In the genomic region with DNA sequence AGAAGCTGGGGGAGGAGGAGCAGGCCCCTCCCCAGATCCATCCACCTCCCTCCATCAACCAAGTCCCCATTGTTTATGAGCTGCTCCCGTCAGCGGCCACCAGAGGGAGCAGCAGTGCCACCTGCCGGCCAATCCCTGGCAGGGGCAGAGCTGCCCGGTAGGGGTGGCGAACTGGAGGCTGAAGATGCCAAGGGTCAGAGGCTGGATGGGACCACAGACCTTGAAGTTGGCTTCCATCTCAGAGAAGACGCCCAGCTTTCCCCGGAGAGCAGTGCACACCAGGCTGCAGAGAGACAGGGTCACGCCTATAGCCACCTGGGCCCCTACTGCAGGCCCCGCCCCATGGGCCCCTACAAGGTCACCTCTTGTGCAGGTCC, we compare ENCODE assay signal across 8 cellular contexts. TPM values are rescaled to one million over a fixed set of nuclear protein-coding genes. Genes with fewer than 3 reads are reported as not detected.
DNase-seq lines count a peak whose midpoint lies in the region; ATAC-seq and TF ChIP-seq lines count a peak whose summit lies in the region.

No MANE protein-coding gene starts in this region.

- DNase-seq in AG09319 (ENCODE audit: extremely low read depth, low read depth) (no peak), H4 (ENCODE audit: low spot score) (peak; percentile 61), NCI-H460 (ENCODE audit: extremely low read depth, low read depth) (peak; percentile 63), choroid plexus epithelial cell (ENCODE audit: low read depth) (peak; percentile 80)
- peak; percentile 76 to 79 for DNase-seq in activated CD4-positive, alpha-beta T cell treated with anti-CD3 and anti-CD28 coated beads for 4 hours
- DNase-seq in stimulated activated CD4-positive, alpha-beta T cell treated with anti-CD3 and anti-CD28 coated beads, TNF-alpha, amount 100 ng/mL, for 48 hours (ENCODE audit: low read depth in 3 of 3): peak in 2 of 3 donors; percentile 74 to 75

- WGBS in liver: 23% methylated on average over 9 of the region's 9 CpGs

- TF ChIP-seq CTCF in AG09319 (IDR thresholded peaks at IDR 0.05; ENCODE audit: low read depth, low read length) (peak; percentile 100), choroid plexus epithelial cell (conservative IDR thresholded peaks at IDR 0.05; ENCODE audit: low read depth, low read length) (peak; percentile 100), liver (IDR thresholded peaks at IDR 0.05; ENCODE audit: low read depth, low read length, missing input control) (peak; percentile 97)

- H3K36me3 ChIP-seq in liver (ENCODE audit: control insufficient read depth in 4 of 4, insufficient read depth in 3 of 4, low read depth in 1 of 4, low read length in 3 of 4): peaks cover 2 to 12% (median 3%) of the 10 kb centered on the region in 4 donors

- H3K27ac ChIP-seq in liver (ENCODE audit: low read depth in 1 of 2, low read length in 2 of 2): no peak overlapping the region

- peaks cover 5 to 31% (median 19%) of the 10 kb centered on the region in 4 donors for H3K4me1 ChIP-seq in liver (ENCODE audit: control insufficient read depth in 4 of 4, insufficient read depth in 4 of 4, low read length in 3 of 4)

- H3K4me3 ChIP-seq in choroid plexus epithelial cell (ENCODE audit: low read depth, low read length) (no peak overlapping the region), liver (ENCODE audit: low read depth in 1 of 3, low read length in 3 of 3) (no peak overlapping the region)

- H3K9me3 ChIP-seq in liver (ENCODE audit: control insufficient read depth in 4 of 4, low read length in 3 of 4): no peaks in the 10 kb centered on the region

- no peaks in the 10 kb centered on the region for H3K27me3 ChIP-seq in liver (ENCODE audit: control insufficient read depth in 4 of 4, insufficient read depth in 4 of 4, low read length in 3 of 4)

- H3K9ac ChIP-seq in liver (ENCODE audit: low read depth in 1 of 2, low read length in 2 of 2): no peak overlapping the region

- ATAC-seq in HG03521 (IDR thresholded peaks at IDR 0.05; ENCODE audit: unreplicated experiment): no peak

- TF ChIP-seq RAD21 in liver (IDR thresholded peaks at IDR 0.05): peak; percentile 92 to 96

TF ChIP-seq in liver, 16 proteins besides CTCF, POLR2A, EP300 and RAD21:
- TF ChIP-seq RXRA (IDR thresholded peaks at IDR 0.05) (peak in 1 of 2 donors; percentile 55), GABPA (IDR thresholded peaks at IDR 0.05 in 1 of 2, conservative IDR thresholded peaks at IDR 0.05 in 1 of 2) (peak in 1 of 2 donors; percentile 30), FOXA2 (IDR thresholded peaks at IDR 0.05) (no peak), NR2F2 (IDR thresholded peaks at IDR 0.05) (peak; percentile 68)

RNA-seq across cellular contexts. Expression of gene FIBP, which starts 3.6 kb away (rescaled TPM):
- total RNA-seq in H4 (2014; rRNA removed; shearing (Covaris generic)): 175 and 231 TPM in 2 replicates
- total RNA-seq in NCI-H460 (2014; rRNA removed; shearing (Covaris generic)): 89.6 and 109 TPM in 2 replicates
- 101 and 148 TPM in 2 replicates for polyA plus RNA-seq in NCI-H460 (2014; cell fraction: nucleus; rRNA removed)
- 10 to 100 TPM; 23.7 to 45.4 TPM for total RNA-seq in liver
- polyA plus RNA-seq in liver: 10 to 100 TPM; 27.2 to 30.9 TPM

RNA-seq across cellular contexts. Expression of gene CTSW, which starts 5.1 kb away (rescaled TPM):
- not detected in 2 replicates for total RNA-seq in H4 (2014; rRNA removed; shearing (Covaris generic))
- total RNA-seq in NCI-H460 (2014; rRNA removed; shearing (Covaris generic)): not detected in 2 replicates
- polyA plus RNA-seq in NCI-H460 (2014; cell fraction: nucleus; rRNA removed): not detected in 2 replicates
- total RNA-seq in liver: 1 to 10 TPM; 1.3 to 2.9 TPM
- 1 to 10 TPM; 2.0 to 2.2 TPM for polyA plus RNA-seq in liver

RNA-seq across cellular contexts. Expression of gene CCDC85B, which starts 5.8 kb away (rescaled TPM):
- total RNA-seq in H4 (2014; rRNA removed; shearing (Covaris generic)): 35.8 and 44.2 TPM in 2 replicates
- total RNA-seq in NCI-H460 (2014; rRNA removed; shearing (Covaris generic)): 27.3 and 27.5 TPM in 2 replicates
- polyA plus RNA-seq in NCI-H460 (2014; cell fraction: nucleus; rRNA removed): 86.9 and 119 TPM in 2 replicates
- 1 to 10 TPM; 6.8 to 7.0 TPM for total RNA-seq in liver
- polyA plus RNA-seq in liver: 10 to 100 TPM in 1 of 2 donors, 1 to 10 TPM in 1; 4.3 to 12.6 TPM

RNA-seq across cellular contexts. Expression of gene EFEMP2, which starts 12.1 kb away (rescaled TPM):
- 0.33 and 3.9 TPM in 2 replicates for total RNA-seq in H4 (2014; rRNA removed; shearing (Covaris generic))
- total RNA-seq in NCI-H460 (2014; rRNA removed; shearing (Covaris generic)): 1.0 and 2.8 TPM in 2 replicates
- 8.7 and 17.5 TPM in 2 replicates for polyA plus RNA-seq in NCI-H460 (2014; cell fraction: nucleus; rRNA removed)
- 1 to 10 TPM; 5.0 to 5.2 TPM for total RNA-seq in liver
- 10 to 100 TPM in 1 of 2 donors, 1 to 10 TPM in 1; 5.5 to 10.7 TPM for polyA plus RNA-seq in liver

RNA-seq across cellular contexts. Expression of gene FOSL1, which starts 15.5 kb away (rescaled TPM):
- total RNA-seq in H4 (2014; rRNA removed; shearing (Covaris generic)): 12.9 and 18.0 TPM in 2 replicates
- 56.1 and 58.4 TPM in 2 replicates for total RNA-seq in NCI-H460 (2014; rRNA removed; shearing (Covaris generic))
- polyA plus RNA-seq in NCI-H460 (2014; cell fraction: nucleus; rRNA removed): 11.9 and 12.4 TPM in 2 replicates
- total RNA-seq in liver: under 1 TPM in 1 of 2 donors, not detected in 1; 0.17 TPM
- polyA plus RNA-seq in liver: under 1 TPM in 1 of 2 donors, not detected in 1; 0.20 TPM
